Comparison of ENCODE assay signal across 8 cellular contexts in genomic region chr2:66434679-66435548, GRCh38. TPM values are rescaled to one million over a fixed set of nuclear protein-coding genes. Genes with fewer than 3 reads are reported as not detected.
DNase-seq lines count a peak whose midpoint lies in the region; ATAC-seq and TF ChIP-seq lines count a peak whose summit lies in the region.

Gene MEIS1, plus strand, starts transcription at chr2:66435125. Its CDS starts 732 bp downstream, at chr2:66435857.

- intact Hi-C loops in Right ventricle myocardium superior (cut with DNase I), result loop anchor here (5.0 kb wide), 1 partner anchor 137 kb away; no protein-coding TSS in a partner anchor

- ATAC-seq in GM19395 (IDR thresholded peaks at IDR 0.05; ENCODE audit: unreplicated experiment) (peak; percentile 77), Right ventricle myocardium superior (ENCODE audit: poor library complexity) (peak; percentile 85)

- peak; percentile 86 for DNase-seq in CMK (ENCODE audit: low read depth)
- peak; percentile 82 for DNase-seq in HK-2 (ENCODE audit: unreplicated experiment)
- peak; percentile 95 for DNase-seq in NCI-H69 (lab: John Stamatoyannopoulos, UW)
- DNase-seq in amygdala (lab: John Stamatoyannopoulos, UW), result peak in 54 of 56 donors; percentile 48 to 92 (median 84)
- DNase-seq in Right ventricle myocardium superior, result peak; percentile 94
- no peak for DNase-seq in effector CD4-positive, alpha-beta T cell

- peaks cover 100% of the 10 kb centered on the region for H3K27me3 ChIP-seq in neutrophil

- H3K4me1 ChIP-seq in neutrophil (ENCODE audit: control insufficient read depth in 1 of 2, insufficient read depth in 1 of 2, low read depth in 1 of 2, low read length in 1 of 2), result peaks cover 34 to 49% of the 10 kb centered on the region in 2 experiments

- no peaks in the 10 kb centered on the region for H3K9me3 ChIP-seq in neutrophil

- no peak for TF ChIP-seq CTCF in neutrophil (IDR thresholded peaks at IDR 0.05)

- peak within 1 kb of the TSS; percentile 46 to 62 for H3K4me3 ChIP-seq in neutrophil (ENCODE audit: low read depth in 1 of 2, low read length in 1 of 2)

- no peaks in the 10 kb centered on the region for H3K36me3 ChIP-seq in neutrophil

- no peak within 1 kb of the TSS for H3K27ac ChIP-seq in neutrophil

RNA-seq across cellular contexts. Expression of gene MEIS1, which starts in this region (rescaled TPM):
- total RNA-seq in Right ventricle myocardium superior, result 41.7 TPM
